Comparison of ENCODE assay signal across 1 cellular context in the genomic region with DNA sequence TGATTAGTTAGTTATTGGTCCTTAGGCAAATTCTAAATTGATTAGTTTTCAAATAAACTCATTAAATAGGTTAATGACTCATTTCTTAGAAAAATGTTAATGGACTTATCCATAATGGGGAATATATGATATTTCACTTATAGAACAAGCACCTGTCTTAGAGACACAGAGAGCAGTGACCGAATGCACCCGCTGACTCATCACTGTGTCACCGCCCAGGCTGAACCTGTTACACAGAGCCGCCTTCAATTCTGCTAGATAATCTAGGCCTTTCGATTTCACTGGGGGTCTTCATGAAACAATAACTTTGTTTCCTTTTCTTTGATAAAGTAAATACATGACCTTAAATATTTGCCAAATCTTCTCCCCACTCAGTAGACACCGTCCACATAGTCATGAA.
A peak's percentile ranks its signal among the peaks of the same experiment; 100 is the strongest.
TF ChIP-seq lines count a peak whose summit lies in the region.

No MANE protein-coding gene starts in this region.

TF ChIP-seq in HCT116, 20 proteins besides CTCF, POLR2A, EP300 and RAD21:
- TF ChIP-seq SRF (IDR thresholded peaks at IDR 0.05; ENCODE audit: low read depth) = peak; percentile 50; the same call in 1 of the 2 replicates
- no peak for TF ChIP-seq YY1 (IDR thresholded peaks at IDR 0.05; ENCODE audit: extremely low read depth, insufficient replicate concordance, low read depth, low read length)
- TF ChIP-seq CBX3 (IDR thresholded peaks at IDR 0.05; ENCODE audit: low read depth) = 0 out of 2 replicates have a peak, but pooled peaks have one; percentile 29
- no peak for TF ChIP-seq ZFX (IDR thresholded peaks at IDR 0.05)
- TF ChIP-seq JUND (IDR thresholded peaks at IDR 0.05) = peak; percentile 68
- TF ChIP-seq, protein P1, sequence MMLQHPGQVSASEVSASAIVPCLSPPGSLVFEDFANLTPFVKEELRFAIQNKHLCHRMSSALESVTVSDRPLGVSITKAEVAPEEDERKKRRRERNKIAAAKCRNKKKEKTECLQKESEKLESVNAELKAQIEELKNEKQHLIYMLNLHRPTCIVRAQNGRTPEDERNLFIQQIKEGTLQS (IDR thresholded peaks at IDR 0.05) = peak; percentile 8; the same call in 1 of the 2 replicates
- no peak for TF ChIP-seq ELF1 (IDR thresholded peaks at IDR 0.05; ENCODE audit: borderline replicate concordance, low read depth)
- peak; percentile 50 for TF ChIP-seq SP1 (IDR thresholded peaks at IDR 0.05; ENCODE audit: low read depth)
- TF ChIP-seq, protein P2, sequence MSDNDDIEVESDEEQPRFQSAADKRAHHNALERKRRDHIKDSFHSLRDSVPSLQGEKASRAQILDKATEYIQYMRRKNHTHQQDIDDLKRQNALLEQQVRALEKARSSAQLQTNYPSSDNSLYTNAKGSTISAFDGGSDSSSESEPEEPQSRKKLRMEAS (IDR thresholded peaks at IDR 0.05) = no peak
- TF ChIP-seq EZH2 (IDR thresholded peaks at IDR 0.05) = no peak
- peak; percentile 90 for TF ChIP-seq FOSL1 (IDR thresholded peaks at IDR 0.05; ENCODE audit: low read depth)
- 0 out of 2 replicates have a peak, but pooled peaks have one; percentile 31 for TF ChIP-seq CEBPB (IDR thresholded peaks at IDR 0.05; ENCODE audit: low read depth)
TF ChIP-seq in HCT116: peak in this region for 7.
